In genomic region chrX:26597981-26598380, GRCh38 we compare ENCODE assay signal across 19 cellular contexts.
"Had no signal": no experiment of that assay in that cellular context is flagged by ENCODE, and none has a peak within 500 bp of the region (broad histone marks: within the 10 kb centered on the region; RNA-seq: fewer than 3 reads in every experiment).

No MANE protein-coding gene starts in this region.

- H3K27me3 ChIP-seq: ascending aorta, left lung, thyroid gland had no signal

- DNase-seq: activated CD4-positive, alpha-beta T cell treated with anti-CD3 and anti-CD28 coated beads, Interleukin-2, amount 50 U/mL, for 1 hour; activated CD8-positive, alpha-beta memory T cell treated with anti-CD3 and anti-CD28 coated beads, Interleukin-2, amount 50 U/mL, for 4 hours; activated effector memory CD4-positive, alpha-beta T cell treated with Interleukin-2 at 50 U/mL for 16 hours; activated naive CD4-positive, alpha-beta T cell treated with anti-CD3 and anti-CD28 coated beads, Interleukin-2, amount 50 U/mL, for 16 hours; activated T-cell treated with anti-CD3 and anti-CD28 coated beads, Interleukin-2, amount 50 U/mL, for 48 hours; dermis blood vessel endothelial cell; effector memory CD4-positive, alpha-beta T cell; foreskin melanocyte; left lung; nephron progenitor cell; occipital lobe; stimulated activated CD4-positive, alpha-beta T cell treated with anti-CD3 and anti-CD28 coated beads, Interleukin-12 subunit alpha, Interleukin-12 subunit beta, amount 100 ng/mL, for 4 hours; stimulated activated CD4-positive, alpha-beta T cell treated with anti-CD3 and anti-CD28 coated beads, Interleukin-1b, Interleukin-23, amount 100 ng/mL, for 48 hours; stimulated activated CD8-positive, alpha-beta memory T cell treated with anti-CD3 and anti-CD28 coated beads, Interleukin-4, amount 100 ng/mL, for 48 hours; stimulated activated naive CD4-positive, alpha-beta T cell; thyroid gland had no signal

- H3K9me3 ChIP-seq: thyroid gland had no signal

- H3K4me1 ChIP-seq: ascending aorta, left lung, right atrium auricular region, thyroid gland had no signal

- H3K36me3 ChIP-seq: ascending aorta, left lung, right atrium auricular region, thyroid gland had no signal

- H3K27ac Mint-ChIP-seq: nephron progenitor cell; T-helper 1 cell treated with Interleukin-12 subunit alpha and Interleukin-12 subunit beta and Interleukin-4 antibody, amounts not matched to agents 30 μg/mL and 1 μg/mL, for 36 hours had no signal

- H3K9me3 Mint-ChIP-seq: T-helper 1 cell treated with Interleukin-12 subunit alpha and Interleukin-12 subunit beta and Interleukin-4 antibody, amounts not matched to agents 30 μg/mL and 1 μg/mL, for 36 hours had no signal

- H3K4me3 Mint-ChIP-seq: nephron progenitor cell; T-helper 1 cell treated with Interleukin-12 subunit alpha and Interleukin-12 subunit beta and Interleukin-4 antibody, amounts not matched to agents 30 μg/mL and 1 μg/mL, for 36 hours had no signal

- H3K4me3 ChIP-seq: ascending aorta, left lung, right atrium auricular region, thyroid gland had no signal

- H3K4me1 Mint-ChIP-seq: nephron progenitor cell had no signal

- H3K27ac ChIP-seq: ascending aorta, left lung, right atrium auricular region, thyroid gland had no signal
